In the genomic region with DNA sequence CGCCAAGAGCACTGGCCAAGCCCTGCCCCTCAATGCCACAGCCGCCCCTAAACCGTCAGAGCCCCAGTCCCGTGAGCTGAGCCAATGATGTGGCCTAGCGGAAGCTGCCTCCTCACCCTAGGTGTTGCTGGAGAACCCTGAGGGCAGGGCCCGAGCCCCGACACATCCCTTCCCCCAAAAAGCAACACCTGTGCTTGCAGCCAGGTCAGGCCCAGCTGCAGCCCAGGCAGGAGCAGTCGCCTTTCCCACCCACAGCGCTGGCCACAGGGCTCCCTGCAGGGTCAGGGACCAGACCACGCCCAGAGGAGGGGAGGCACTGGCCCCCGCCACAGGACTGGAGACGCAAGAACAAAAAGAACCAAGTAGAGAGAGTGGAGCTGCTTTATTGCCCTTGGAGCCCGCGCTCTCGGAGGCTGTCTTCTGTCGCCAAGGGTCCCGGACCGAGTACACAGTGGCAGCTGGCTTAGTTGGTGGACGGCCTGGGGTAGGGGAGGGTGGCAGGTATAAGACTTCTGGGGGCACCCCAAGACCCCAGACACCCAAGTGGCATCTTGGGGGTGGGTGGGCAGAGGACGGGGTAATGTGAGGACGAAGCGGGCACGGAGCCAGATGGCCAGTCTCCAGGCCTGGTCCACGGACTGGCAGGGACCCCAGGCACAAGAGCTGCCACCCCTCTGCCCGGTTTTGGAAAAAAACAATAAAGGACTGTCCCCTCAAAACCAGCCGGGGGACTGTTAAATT, we compare ENCODE assay signal across 9 cellular contexts. TPM values are rescaled to one million over a fixed set of nuclear protein-coding genes. Genes with fewer than 3 reads are reported as not detected.
DNase-seq lines count a peak whose midpoint lies in the region; ATAC-seq and TF ChIP-seq lines count a peak whose summit lies in the region.
"Had no signal": no experiment of that assay in that cellular context is flagged by ENCODE, and none has a peak within 500 bp of the region (broad histone marks: within the 10 kb centered on the region; RNA-seq: fewer than 3 reads in every experiment).

No MANE protein-coding gene starts in this region.

- in situ Hi-C loops in Panc1 (cut with HindIII; ENCODE audit: low pct_unique_long_range_greater_than_20kb, low sequenced_read_pairs), result no loop called here

- H3K4me1 ChIP-seq in Panc1 (ENCODE audit: control insufficient read depth, insufficient read depth, low read length) (peaks cover 8% of the 10 kb centered on the region), Peyer's patch (peaks cover 0 to 36% (median 19%) of the 10 kb centered on the region in 4 donors)

- H3K9me3 ChIP-seq in Panc1 (ENCODE audit: control insufficient read depth, insufficient read depth, low read depth, low read length) (no peaks in the 10 kb centered on the region), Peyer's patch (no peaks in the 10 kb centered on the region)

- CTCF ChIA-PET in Panc1 (lab: Charles Lee), result interaction anchor here (0.7 kb wide), 1 partner anchor 8 kb away, joined by 3 read pairs; the partner anchor contains the start of gene PPAN

- H3K27me3 ChIP-seq in Panc1 (ENCODE audit: control insufficient read depth, insufficient read depth, low read length), result no peaks in the 10 kb centered on the region
- H3K27me3 ChIP-seq in Peyer's patch, result no peaks in the 10 kb centered on the region
- H3K27me3 ChIP-seq: brain microvascular endothelial cell had no signal

- H3K36me3 ChIP-seq in Panc1 (ENCODE audit: control insufficient read depth, insufficient read depth, low read length), result peaks cover 3% of the 10 kb centered on the region; the same call in 1 of the 2 replicates
- H3K36me3 ChIP-seq in Peyer's patch, result peaks cover 0 to 56% (median 0%) of the 10 kb centered on the region in 3 donors

- peak; percentile 8 for ATAC-seq in Panc1

- H3K9me3 Mint-ChIP-seq in CD14-positive monocyte, result no peaks in the 10 kb centered on the region
- no peaks in the 10 kb centered on the region for H3K9me3 Mint-ChIP-seq in immature natural killer cell
- H3K9me3 Mint-ChIP-seq in progenitor cell of endocrine pancreas (ENCODE audit: low read depth), result no peaks in the 10 kb centered on the region

- no peak overlapping the region for H3K4me3 Mint-ChIP-seq in CD14-positive monocyte
- peak overlapping the region; percentile 61 to 88 (median 82) for H3K4me3 Mint-ChIP-seq in immature natural killer cell
- no peak overlapping the region for H3K4me3 Mint-ChIP-seq in progenitor cell of endocrine pancreas (ENCODE audit: low read depth)

- no TSS peak for BruUV-seq in Panc1 (replicated peaks; lab: Mats Ljungman, UMichigan)

- TF ChIP-seq CTCF in CD14-positive monocyte (IDR thresholded peaks at IDR 0.05), result no peak
- no peak for TF ChIP-seq CTCF in Panc1 (IDR thresholded peaks at IDR 0.05)
- TF ChIP-seq CTCF in progenitor cell of endocrine pancreas (IDR thresholded peaks at IDR 0.05; ENCODE audit: unreplicated experiment), result no peak
- no peak for TF ChIP-seq CTCF in Peyer's patch (IDR thresholded peaks at IDR 0.05)

- intact Hi-C loops in CD14-positive monocyte (cut with micrococcal nuclease) (no loop called here), Panc1 (cut with micrococcal nuclease; ENCODE audit: unreplicated experiment) (no loop called here)

- H3K4me3 ChIP-seq in Panc1 (ENCODE audit: low read depth in 2 of 2, low read length in 2 of 2), result no peak overlapping the region
- no peak overlapping the region for H3K4me3 ChIP-seq in Peyer's patch

- H3K27ac ChIP-seq in Panc1 (ENCODE audit: low read length), result no peak overlapping the region
- H3K27ac ChIP-seq in Peyer's patch, result no peak overlapping the region
- H3K27ac ChIP-seq: brain microvascular endothelial cell had no signal

- H3K36me3 Mint-ChIP-seq in CD14-positive monocyte, result peaks cover 41 to 65% of the 10 kb centered on the region in 2 donors
- H3K36me3 Mint-ChIP-seq in immature natural killer cell, result peaks cover 7 to 22% (median 10%) of the 10 kb centered on the region in 3 donors
- peaks cover 5% of the 10 kb centered on the region for H3K36me3 Mint-ChIP-seq in progenitor cell of endocrine pancreas (ENCODE audit: insufficient read depth)

- no peak for TF ChIP-seq POLR2A in Peyer's patch (IDR thresholded peaks at IDR 0.05)

- H3K4me1 Mint-ChIP-seq in CD14-positive monocyte (peaks cover 45% of the 10 kb centered on the region), immature natural killer cell (peaks cover 78 to 82% of the 10 kb centered on the region in 2 donors), progenitor cell of endocrine pancreas (ENCODE audit: low read depth) (peaks cover 5% of the 10 kb centered on the region)

- POLR2A ChIA-PET in Panc1 (lab: Charles Lee), result no interaction called here

- H3K27me3 Mint-ChIP-seq in CD14-positive monocyte (ENCODE audit: low read depth in 3 of 3) (no peaks in the 10 kb centered on the region), immature natural killer cell (ENCODE audit: low read depth in 3 of 3) (peaks cover 21 to 50% (median 24%) of the 10 kb centered on the region in 3 donors), progenitor cell of endocrine pancreas (no peaks in the 10 kb centered on the region)

- DNase-seq in CD14-positive monocyte (ENCODE audit: low spot score), result no peak
- DNase-seq in DMS 273 treated with DMSO at 0.1 percent for 48 hours (lab: John Stamatoyannopoulos, UW), result peak; percentile 29
- DNase-seq in Panc1 (ENCODE audit: low read depth, low spot score), result no peak
- DNase-seq in immature natural killer cell, result peak; percentile 43 to 56 (median 54)
- DNase-seq in GDM1 (lab: John Stamatoyannopoulos, UW), result no peak
- DNase-seq in progenitor cell of endocrine pancreas (ENCODE audit: low spot score, unreplicated experiment), result no peak
- DNase-seq in LoVo (ENCODE audit: low spot score), result no peak
- DNase-seq in Peyer's patch, result no peak
- DNase-seq: brain microvascular endothelial cell had no signal

- peak overlapping the region in 5 of 7 donors; percentile 20 to 82 (median 73) for H3K27ac Mint-ChIP-seq in CD14-positive monocyte
- peak overlapping the region; percentile 95 to 99 (median 98) for H3K27ac Mint-ChIP-seq in immature natural killer cell
- H3K27ac Mint-ChIP-seq in progenitor cell of endocrine pancreas, result no peak overlapping the region

RNA-seq across cellular contexts. Expression of gene P2RY11, which starts 3.3 kb away (rescaled TPM):
- polyA plus RNA-seq in CD14-positive monocyte (under 1 TPM; 0.50 to 0.69 TPM), immature natural killer cell (10 to 100 TPM in 1 of 3 donors, 1 to 10 TPM in 2; 2.6 to 26.7 (median 6.9) TPM)
- total RNA-seq in Panc1 (2021; ENCODE audit: unreplicated experiment) (12.5 TPM), progenitor cell of endocrine pancreas (20.5 and 23.7 TPM in 2 replicates), Peyer's patch (10 to 100 TPM in 2 of 4 donors, 1 to 10 TPM in 2; 7.0 to 21.5 (median 11.6) TPM)
- 18.5 TPM for polyA plus RNA-seq in Panc1 (2012; ENCODE audit: insufficient read length)

RNA-seq across cellular contexts. Expression of gene EIF3G, which starts 4.9 kb away (rescaled TPM):
- polyA plus RNA-seq in CD14-positive monocyte, result 100 to 1,000 TPM; 148 to 166 TPM
- 233 TPM for total RNA-seq in Panc1 (2021; ENCODE audit: unreplicated experiment)
- polyA plus RNA-seq in Panc1 (2012; ENCODE audit: insufficient read length), result 320 TPM
- 100 to 1,000 TPM; 334 to 509 (median 485) TPM for polyA plus RNA-seq in immature natural killer cell
- 216 and 220 TPM in 2 replicates for total RNA-seq in progenitor cell of endocrine pancreas
- total RNA-seq in Peyer's patch, result 100 to 1,000 TPM; 111 to 220 (median 181) TPM

RNA-seq across cellular contexts. Expression of gene PPAN, which starts 8.7 kb away (rescaled TPM):
- polyA plus RNA-seq in CD14-positive monocyte (1 to 10 TPM; 7.2 to 7.6 TPM), immature natural killer cell (10 to 100 TPM; 12.1 to 44.8 (median 18.4) TPM)
- total RNA-seq in Panc1 (2021; ENCODE audit: unreplicated experiment) (63.3 TPM), progenitor cell of endocrine pancreas (51.5 and 54.8 TPM in 2 replicates), Peyer's patch (100 to 1,000 TPM in 1 of 4 donors, 10 to 100 TPM in 3; 11.7 to 147 (median 24.7) TPM)
- 72.0 TPM for polyA plus RNA-seq in Panc1 (2012; ENCODE audit: insufficient read length)

RNA-seq across cellular contexts. Expression of gene ANGPTL6, which starts 12.3 kb away (rescaled TPM):
- polyA plus RNA-seq in CD14-positive monocyte, result not detected
- total RNA-seq in Panc1 (2021; ENCODE audit: unreplicated experiment), result 0.74 TPM
- polyA plus RNA-seq in Panc1 (2012; ENCODE audit: insufficient read length), result 0.87 TPM
- 1 to 10 TPM in 2 of 3 donors, under 1 TPM in 1; 0.53 to 1.9 (median 1.2) TPM for polyA plus RNA-seq in immature natural killer cell
- not detected in 2 replicates for total RNA-seq in progenitor cell of endocrine pancreas
- 10 to 100 TPM in 1 of 4 donors, 1 to 10 TPM in 3; 1.1 to 19.0 (median 2.5) TPM for total RNA-seq in Peyer's patch

RNA-seq across cellular contexts. Expression of gene SHFL, which starts 28.7 kb away (rescaled TPM):
- 10 to 100 TPM; 12.6 to 17.6 TPM for polyA plus RNA-seq in CD14-positive monocyte
- 17.4 TPM for total RNA-seq in Panc1 (2021; ENCODE audit: unreplicated experiment)
- 21.7 TPM for polyA plus RNA-seq in Panc1 (2012; ENCODE audit: insufficient read length)
- 10 to 100 TPM; 39.4 to 78.4 (median 44.2) TPM for polyA plus RNA-seq in immature natural killer cell
- total RNA-seq in progenitor cell of endocrine pancreas, result 2.2 and 3.0 TPM in 2 replicates
- total RNA-seq in Peyer's patch, result 100 to 1,000 TPM in 1 of 4 donors, 10 to 100 TPM in 3; 39.9 to 125 (median 62.7) TPM

Comparison
In these comparisons a context has a peak if more than half of its experiments do, and no peak if none do; other contexts are left out.
1. DNase-seq: peak in DMS 273 treated with DMSO at 0.1 percent for 48 hours (single experiment) and immature natural killer cell (3 of 3); none in CD14-positive monocyte (single experiment), Panc1 (single experiment), GDM1 (single experiment), progenitor cell of endocrine pancreas (single experiment), LoVo (single experiment) and Peyer's patch (0 of 3).
2. H3K4me3 Mint-ChIP-seq: peak in immature natural killer cell (5 of 5); none in CD14-positive monocyte (0 of 2) and progenitor cell of endocrine pancreas (single experiment).